Comparison of ENCODE assay signal across 8 cellular contexts in the genomic region with DNA sequence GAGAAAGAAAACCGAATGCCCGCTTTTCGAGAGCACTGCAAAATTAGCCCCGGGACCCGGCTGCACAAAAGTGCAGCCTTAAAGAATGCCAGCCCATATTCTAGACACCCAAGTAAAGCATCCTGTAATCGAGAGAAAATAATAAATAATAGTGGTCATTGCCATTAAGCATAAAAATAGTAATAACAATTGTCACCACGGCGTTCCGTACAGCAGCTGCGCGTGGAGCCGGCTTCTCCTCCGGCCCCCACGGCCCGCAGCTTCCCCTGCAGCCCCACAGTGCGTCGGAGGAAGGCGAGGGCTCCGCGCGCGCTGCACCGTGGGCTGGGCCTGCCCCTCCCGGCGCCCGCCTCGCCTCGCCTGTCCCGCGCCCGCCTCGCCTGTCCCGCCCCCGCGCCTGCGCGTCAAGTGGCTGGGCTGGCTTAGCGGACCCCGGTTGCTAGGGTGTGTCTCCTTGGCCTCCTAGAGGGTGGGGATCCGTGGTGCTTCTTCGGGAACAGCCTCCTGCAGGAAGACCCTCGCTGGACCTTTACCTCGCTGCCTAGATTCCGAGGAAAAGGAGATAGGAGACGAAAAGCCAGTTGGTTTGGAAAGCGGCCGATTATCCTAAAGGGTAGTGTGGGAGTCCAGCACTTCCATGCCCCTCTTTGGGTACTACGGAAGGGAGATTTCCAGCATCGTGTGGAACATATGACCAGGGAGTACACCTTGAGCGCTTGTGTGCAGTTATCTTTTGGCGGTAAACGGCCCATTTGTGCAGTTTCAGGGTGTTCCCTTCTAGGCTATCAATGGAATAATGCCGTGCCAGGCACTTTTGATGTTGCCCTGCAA. TPM values are rescaled to one million over a fixed set of nuclear protein-coding genes. Genes with fewer than 3 reads are reported as not detected.
DNase-seq lines count a peak whose midpoint lies in the region; ATAC-seq and TF ChIP-seq lines count a peak whose summit lies in the region.

A gene with protein sequence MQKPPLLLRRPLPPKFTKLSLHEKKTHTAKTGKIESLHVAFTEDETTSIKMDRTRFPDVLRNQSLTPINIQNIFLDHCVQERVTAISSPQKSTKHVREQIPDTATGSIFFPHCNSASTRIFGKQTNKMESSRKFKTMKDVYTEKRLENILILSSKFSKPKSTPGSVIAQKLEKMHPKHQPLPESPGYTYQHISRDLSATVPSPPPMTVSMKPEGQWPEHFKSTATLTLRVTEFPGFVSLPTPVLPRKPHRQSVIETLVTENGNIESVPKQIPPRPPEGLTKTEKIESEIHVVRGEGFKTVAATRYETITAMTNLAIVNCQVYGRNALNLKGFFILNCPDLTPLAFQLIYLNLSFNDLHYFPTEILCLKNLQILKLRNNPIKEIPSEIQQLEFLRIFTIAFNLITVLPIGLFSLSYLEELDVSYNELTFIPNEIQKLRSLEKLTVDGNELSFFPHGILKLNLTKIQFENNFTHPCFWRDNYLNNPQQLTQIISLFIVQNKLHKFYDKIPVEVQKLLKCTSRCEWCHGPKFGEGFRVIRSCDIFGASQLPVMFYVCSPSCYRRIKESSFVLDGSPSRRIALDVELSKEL (plus strand): TSS at position 408 of the 831 bp plus-strand sequence. CDS start 1,107 bp downstream, outside the sequence.

- in situ Hi-C loops in G401 (cut with HindIII; ENCODE audit: low sequenced_read_pairs), result no loop called here
- in situ Hi-C loops in GM23248 (cut with MboI), result no loop called here

- H3K27ac Mint-ChIP-seq in T-helper 2 cell treated with Interferon-gamma antibody and Interleukin-4, amounts not matched to agents 5 μg/mL and 100 μg/mL, for 36 hours, result peak within 1 kb of the TSS; percentile 96

- H3K27ac ChIP-seq in GM23248 (no peak within 1 kb of the TSS), ascending aorta (no peak within 1 kb of the TSS)

- H3F3A ChIP-seq in GM23248 (ENCODE audit: insufficient read depth), result no peaks in the 10 kb centered on the region

- H3K9me3 ChIP-seq in GM23248 (ENCODE audit: low read depth), result no peaks in the 10 kb centered on the region
- H3K9me3 ChIP-seq in ascending aorta, result no peaks in the 10 kb centered on the region

- H3K4me3 Mint-ChIP-seq in T-helper 2 cell treated with Interferon-gamma antibody and Interleukin-4, amounts not matched to agents 5 μg/mL and 100 μg/mL, for 36 hours, result peak within 1 kb of the TSS; percentile 92

- DNase-seq in G401 (ENCODE audit: low spot score), result peak; percentile 6
- DNase-seq in GM23248, result peak; percentile 70
- DNase-seq in Kasumi-1 (lab: John Stamatoyannopoulos, UW), result peak; percentile 66 to 73
- peak; percentile 87 for DNase-seq in T-helper 2 cell treated with Interferon-gamma antibody and Interleukin-4, amounts not matched to agents 5 μg/mL and 100 μg/mL, for 36 hours (ENCODE audit: low spot score)
- DNase-seq in ascending aorta (ENCODE audit: low spot score in 2 of 2), result peak; percentile 57 to 89
- DNase-seq in hypothalamus (lab: John Stamatoyannopoulos, UW), result peak; percentile 20 to 90 (median 70)
- peak; percentile 80 for DNase-seq in sciatic nerve (ENCODE audit: low spot score)
- no peak for DNase-seq in NCI-H187 treated with DMSO at 0.1 percent for 48 hours (lab: John Stamatoyannopoulos, UW)

- no peak for TF ChIP-seq CTCF in ascending aorta (IDR thresholded peaks at IDR 0.05)

- intact Hi-C loops in ascending aorta (cut with DNase I), result no loop called here
- intact Hi-C loops in sciatic nerve (cut with DNase I), result no loop called here

- H3K4me3 ChIP-seq in GM23248, result peak within 1 kb of the TSS; percentile 66
- peak within 1 kb of the TSS; percentile 72 to 78 for H3K4me3 ChIP-seq in ascending aorta

- H3K4me1 ChIP-seq in GM23248 (ENCODE audit: insufficient read depth) (no peaks in the 10 kb centered on the region), ascending aorta (peaks cover 0 to 7% of the 10 kb centered on the region in 2 donors)

- peak within 1 kb of the TSS; percentile 89 for H3K4me2 ChIP-seq in GM23248 (ENCODE audit: unreplicated experiment)

- H3K79me2 ChIP-seq in GM23248 (ENCODE audit: insufficient read depth), result no peaks in the 10 kb centered on the region

- H3K27me3 ChIP-seq in GM23248 (replicated peaks; ENCODE audit: insufficient read depth), result peaks cover 41% of the 10 kb centered on the region
- no peaks in the 10 kb centered on the region for H3K27me3 ChIP-seq in ascending aorta

- H3K9me2 ChIP-seq in GM23248 (ENCODE audit: insufficient read depth), result no peaks in the 10 kb centered on the region

- H3K9ac ChIP-seq in GM23248, result no peak within 1 kb of the TSS

- WGBS in GM23248 (ENCODE audit: low coverage in 1 of 2, low lambda C conversion rate in 2 of 2, missing lambda C conversion rate in 2 of 2), 2 experiments, result 5% methylated on average over 49 to 52 of the region's 53 CpGs

- H3K36me3 ChIP-seq in GM23248 (ENCODE audit: low read depth), result no peaks in the 10 kb centered on the region
- H3K36me3 ChIP-seq in ascending aorta, result no peaks in the 10 kb centered on the region

- peaks cover 3% of the 10 kb centered on the region for H3K9me3 Mint-ChIP-seq in T-helper 2 cell treated with Interferon-gamma antibody and Interleukin-4, amounts not matched to agents 5 μg/mL and 100 μg/mL, for 36 hours

- ATAC-seq in sciatic nerve, result peak; percentile 98

- H2AFZ ChIP-seq in GM23248, result peak within 1 kb of the TSS; percentile 72

- H3K4me1 Mint-ChIP-seq in T-helper 2 cell treated with Interferon-gamma antibody and Interleukin-4, amounts not matched to agents 5 μg/mL and 100 μg/mL, for 36 hours (ENCODE audit: low read depth), result peaks cover 29% of the 10 kb centered on the region

- peaks cover 3% of the 10 kb centered on the region for H3K36me3 Mint-ChIP-seq in T-helper 2 cell treated with Interferon-gamma antibody and Interleukin-4, amounts not matched to agents 5 μg/mL and 100 μg/mL, for 36 hours (ENCODE audit: low read depth)

- H3K27me3 Mint-ChIP-seq in T-helper 2 cell treated with Interferon-gamma antibody and Interleukin-4, amounts not matched to agents 5 μg/mL and 100 μg/mL, for 36 hours (ENCODE audit: low read depth), result no peaks in the 10 kb centered on the region

- H4K20me1 ChIP-seq in GM23248 (ENCODE audit: insufficient read depth), result no peaks in the 10 kb centered on the region

RNA-seq across cellular contexts. Expression of the gene that starts here (rescaled TPM):
- not detected in 2 replicates for total RNA-seq in G401 (2014; rRNA removed; shearing (Covaris generic))
- not detected in 2 replicates for total RNA-seq in GM23248 (2014; rRNA removed; shearing (Covaris generic))
- not detected in 2 replicates for polyA plus RNA-seq in GM23248 (2016; fragmentation: Nextera tagmentation; extraction: Ambion mirVana)
- total RNA-seq in ascending aorta, result not detected
- total RNA-seq in sciatic nerve, result 0.49 TPM

Comparison
In these comparisons a context has a peak if more than half of its experiments do, and no peak if none do; other contexts are left out.
1. Peak in DNase-seq in G401; RNA of the gene not detected or under 1 TPM.
2. Peak in DNase-seq, H3K4me3 ChIP-seq and H3K4me2 ChIP-seq in GM23248; RNA of the gene not detected or under 1 TPM.
3. Peak in DNase-seq and H3K4me3 ChIP-seq in ascending aorta; RNA of the gene not detected or under 1 TPM.
4. Peak in DNase-seq and ATAC-seq in sciatic nerve; RNA of the gene not detected or under 1 TPM.